ENCODE assay signal across 2 cellular contexts in genomic region chr17:48330877-48331276, GRCh38.
TF ChIP-seq lines count a peak whose summit lies in the region.

No MANE protein-coding gene starts in this region.

TF ChIP-seq in A549, 52 proteins besides CTCF, POLR2A, EP300 and RAD21:
- TF ChIP-seq ATOH8 (CRISPR knock-in tag; IDR thresholded peaks at IDR 0.05; ENCODE audit: low read depth) (no peak), HEYL (CRISPR knock-in tag; IDR thresholded peaks at IDR 0.05) (no peak), MAX (IDR thresholded peaks at IDR 0.05) (no peak), CBX8 (IDR thresholded peaks at IDR 0.05) (no peak), CHD4 (IDR thresholded peaks at IDR 0.05; ENCODE audit: borderline replicate concordance) (no peak)

TF ChIP-seq in HEK293, 187 proteins besides CTCF, POLR2A, EP300 and RAD21:
- TF ChIP-seq ZNF132 (tag by site-specific recombination; IDR thresholded peaks at IDR 0.05; ENCODE audit: borderline replicate concordance) (no peak), ZBTB17 (tag by site-specific recombination; IDR thresholded peaks at IDR 0.05) (0 out of 2 replicates have a peak, but pooled peaks have one; percentile 24)
TF ChIP-seq in HEK293: peak in this region for 1.
